Comparison of ENCODE assay signal across 1 cellular context in the genomic region with DNA sequence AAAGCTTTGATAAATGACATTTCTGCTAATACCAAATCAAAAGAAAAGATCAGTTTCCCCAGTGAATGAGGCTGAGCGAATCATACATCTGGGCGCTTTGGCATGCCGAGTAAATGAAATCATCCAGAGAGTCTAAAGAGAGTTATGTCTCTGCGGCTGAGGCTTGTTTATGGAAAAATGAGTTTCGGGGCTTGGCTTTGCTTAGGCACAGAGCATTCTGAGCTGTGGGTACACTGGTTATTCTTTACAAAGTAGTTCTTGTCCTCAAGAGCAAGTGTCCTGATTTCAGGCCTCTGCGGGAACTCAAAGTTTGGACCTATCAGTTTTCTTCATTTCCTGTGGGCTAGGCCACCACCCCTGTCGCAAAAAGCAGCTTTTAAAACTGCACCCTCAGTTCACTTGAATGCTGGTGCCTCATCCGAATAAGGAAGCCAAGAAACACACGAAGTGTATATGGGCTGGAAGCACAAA.
A peak's percentile ranks its signal among the peaks of the same experiment; 100 is the strongest.
TF ChIP-seq lines count a peak whose summit lies in the region.

No MANE protein-coding gene starts in this region.

TF ChIP-seq in SK-N-SH, 30 proteins besides CTCF, POLR2A, EP300 and RAD21 (continued from another document):
- TF ChIP-seq, protein P1, sequence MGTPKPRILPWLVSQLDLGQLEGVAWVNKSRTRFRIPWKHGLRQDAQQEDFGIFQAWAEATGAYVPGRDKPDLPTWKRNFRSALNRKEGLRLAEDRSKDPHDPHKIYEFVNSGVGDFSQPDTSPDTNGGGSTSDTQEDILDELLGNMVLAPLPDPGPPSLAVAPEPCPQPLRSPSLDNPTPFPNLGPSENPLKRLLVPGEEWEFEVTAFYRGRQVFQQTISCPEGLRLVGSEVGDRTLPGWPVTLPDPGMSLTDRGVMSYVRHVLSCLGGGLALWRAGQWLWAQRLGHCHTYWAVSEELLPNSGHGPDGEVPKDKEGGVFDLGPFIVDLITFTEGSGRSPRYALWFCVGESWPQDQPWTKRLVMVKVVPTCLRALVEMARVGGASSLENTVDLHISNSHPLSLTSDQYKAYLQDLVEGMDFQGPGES (IDR thresholded peaks at IDR 0.05; ENCODE audit: low read depth, low read length), result no peak
- TF ChIP-seq, protein P2, sequence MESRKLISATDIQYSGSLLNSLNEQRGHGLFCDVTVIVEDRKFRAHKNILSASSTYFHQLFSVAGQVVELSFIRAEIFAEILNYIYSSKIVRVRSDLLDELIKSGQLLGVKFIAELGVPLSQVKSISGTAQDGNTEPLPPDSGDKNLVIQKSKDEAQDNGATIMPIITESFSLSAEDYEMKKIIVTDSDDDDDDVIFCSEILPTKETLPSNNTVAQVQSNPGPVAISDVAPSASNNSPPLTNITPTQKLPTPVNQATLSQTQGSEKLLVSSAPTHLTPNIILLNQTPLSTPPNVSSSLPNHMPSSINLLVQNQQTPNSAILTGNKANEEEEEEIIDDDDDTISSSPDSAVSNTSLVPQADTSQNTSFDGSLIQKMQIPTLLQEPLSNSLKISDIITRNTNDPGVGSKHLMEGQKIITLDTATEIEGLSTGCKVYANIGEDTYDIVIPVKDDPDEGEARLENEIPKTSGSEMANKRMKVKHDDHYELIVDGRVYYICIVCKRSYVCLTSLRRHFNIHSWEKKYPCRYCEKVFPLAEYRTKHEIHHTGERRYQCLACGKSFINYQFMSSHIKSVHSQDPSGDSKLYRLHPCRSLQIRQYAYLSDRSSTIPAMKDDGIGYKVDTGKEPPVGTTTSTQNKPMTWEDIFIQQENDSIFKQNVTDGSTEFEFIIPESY (IDR thresholded peaks at IDR 0.05; ENCODE audit: borderline replicate concordance, low read depth), result no peak
- TF ChIP-seq GATA2 (CRISPR knock-in tag; IDR thresholded peaks at IDR 0.05), result no peak
- peak; percentile 52; the same call in 1 of the 2 replicates for TF ChIP-seq TEAD4 (IDR thresholded peaks at IDR 0.05; ENCODE audit: borderline replicate concordance, insufficient read depth)
- no peak for TF ChIP-seq ELF1 (IDR thresholded peaks at IDR 0.05)
- peak; percentile 75; the same call in 1 of the 2 replicates for TF ChIP-seq FOSL2 (IDR thresholded peaks at IDR 0.05; ENCODE audit: borderline replicate concordance, low read depth)
- TF ChIP-seq, protein P3, sequence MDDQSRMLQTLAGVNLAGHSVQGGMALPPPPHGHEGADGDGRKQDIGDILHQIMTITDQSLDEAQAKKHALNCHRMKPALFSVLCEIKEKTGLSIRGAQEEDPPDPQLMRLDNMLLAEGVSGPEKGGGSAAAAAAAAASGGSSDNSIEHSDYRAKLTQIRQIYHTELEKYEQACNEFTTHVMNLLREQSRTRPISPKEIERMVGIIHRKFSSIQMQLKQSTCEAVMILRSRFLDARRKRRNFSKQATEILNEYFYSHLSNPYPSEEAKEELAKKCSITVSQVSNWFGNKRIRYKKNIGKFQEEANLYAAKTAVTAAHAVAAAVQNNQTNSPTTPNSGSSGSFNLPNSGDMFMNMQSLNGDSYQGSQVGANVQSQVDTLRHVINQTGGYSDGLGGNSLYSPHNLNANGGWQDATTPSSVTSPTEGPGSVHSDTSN (IDR thresholded peaks at IDR 0.05), result peak; percentile 87
- peak; percentile 54 for TF ChIP-seq NFIC (IDR thresholded peaks at IDR 0.05; ENCODE audit: borderline replicate concordance)
